16 cellular contexts compared by ENCODE assay signal in genomic region chr2:212345966-212346365, GRCh38.
DNase-seq lines count a peak whose midpoint lies in the region; ATAC-seq and TF ChIP-seq lines count a peak whose summit lies in the region.
"Had no signal": no experiment of that assay in that cellular context is flagged by ENCODE, and none has a peak within 500 bp of the region (broad histone marks: within the 10 kb centered on the region; RNA-seq: fewer than 3 reads in every experiment).

No MANE protein-coding gene starts in this region.

- H3K36me3 ChIP-seq in cardiac muscle cell: no peaks in the 10 kb centered on the region
- H3K36me3 ChIP-seq in right atrium auricular region: no peaks in the 10 kb centered on the region
- H3K36me3 ChIP-seq in ascending aorta: no peaks in the 10 kb centered on the region
- H3K36me3 ChIP-seq: HAP-1 had no signal

- TF ChIP-seq CTCF in cardiac muscle cell (IDR thresholded peaks at IDR 0.05; ENCODE audit: low read depth, low read length) (no peak), right atrium auricular region (IDR thresholded peaks at IDR 0.05) (no peak), ascending aorta (IDR thresholded peaks at IDR 0.05) (no peak)

- H3K4me1 ChIP-seq in cardiac muscle cell (ENCODE audit: low read depth) (peaks cover 43% of the 10 kb centered on the region), right atrium auricular region (no peaks in the 10 kb centered on the region), ascending aorta (peaks cover 2 to 8% of the 10 kb centered on the region in 2 donors)
- H3K4me1 ChIP-seq: HAP-1 had no signal

- DNase-seq in cardiac muscle cell (ENCODE audit: low read depth in 1 of 2, low spot score in 1 of 2) (peak in 1 of 2 donors; percentile 60), right atrium auricular region (ENCODE audit: low spot score) (no peak), ascending aorta (ENCODE audit: low spot score in 2 of 2) (no peak), left ventricle myocardium superior (no peak)
- no peak for DNase-seq in stimulated activated CD4-positive, alpha-beta T cell treated with anti-CD3 and anti-CD28 coated beads, Interleukin-2, amount 100 ng/mL, for 24 hours
- DNase-seq: C1 segment of cervical spinal cord; Calu3; CD4-positive, alpha-beta memory T cell; COR-L47; DMS53; DMS79 treated with DMSO at 0.1 percent for 48 hours; GF-D8; GOT3; HFFc6 had no signal

- no peaks in the 10 kb centered on the region for H3K9me3 ChIP-seq in cardiac muscle cell (ENCODE audit: low read depth)
- no peaks in the 10 kb centered on the region for H3K9me3 ChIP-seq in right atrium auricular region
- no peaks in the 10 kb centered on the region for H3K9me3 ChIP-seq in ascending aorta
- H3K9me3 ChIP-seq: HAP-1 had no signal

- intact Hi-C loops in ascending aorta (cut with DNase I) (loop anchor here (5.0 to 10.0 kb wide), 2 partner anchors 191 to 311 kb away; partner anchors contain the start of gene ERBB4), left ventricle myocardium superior (cut with micrococcal nuclease) (no loop called here)

- H3K27me3 ChIP-seq in cardiac muscle cell (no peaks in the 10 kb centered on the region), right atrium auricular region (no peaks in the 10 kb centered on the region), ascending aorta (no peaks in the 10 kb centered on the region)

- no peak overlapping the region for H3K4me3 ChIP-seq in cardiac muscle cell
- H3K4me3 ChIP-seq in right atrium auricular region: no peak overlapping the region
- no peak overlapping the region for H3K4me3 ChIP-seq in ascending aorta
- H3K4me3 ChIP-seq: HAP-1 had no signal

- ATAC-seq in left ventricle myocardium superior: peak; percentile 74
- no peak for ATAC-seq in GM19324 (IDR thresholded peaks at IDR 0.05; ENCODE audit: low FRiP score, unreplicated experiment)

- H3K27ac ChIP-seq in cardiac muscle cell (peak overlapping the region; percentile 65), right atrium auricular region (no peak overlapping the region), ascending aorta (peak overlapping the region; percentile 50 to 74)

Comparison
In these comparisons a context has a peak if more than half of its experiments do, and no peak if none do; other contexts are left out.
1. H3K27ac ChIP-seq: peak in cardiac muscle cell (single experiment) and ascending aorta (2 of 2); none in right atrium auricular region (0 of 2).